ENCODE assay signal across 1 cellular context in genomic region chr5:176609724-176610429, GRCh38.
A peak's percentile ranks its signal among the peaks of the same experiment; 100 is the strongest.
TF ChIP-seq lines count a peak whose summit lies in the region.

TSS of gene GPRIN1 (minus strand) at chr5:176610156. CDS start at chr5:176599834, 10,322 bp downstream.

TF ChIP-seq in K562, 482 proteins besides CTCF, POLR2A, EP300 and RAD21 (continued from another document and continues in another):
- TF ChIP-seq IRF1 (CRISPR knock-in tag; IDR thresholded peaks at IDR 0.05; ENCODE audit: borderline replicate concordance) (no peak), EGR1 (conservative IDR thresholded peaks at IDR 0.05) (peak; percentile 16; the same call in 1 of the 2 replicates), ETS1 (conservative IDR thresholded peaks at IDR 0.05; ENCODE audit: control insufficient read depth, low read depth, low read length) (peak; percentile 62; the same call in 1 of the 2 replicates), BRD4 (IDR thresholded peaks at IDR 0.05) (no peak), HDAC6 (IDR thresholded peaks at IDR 0.05; ENCODE audit: low read depth, low read length) (no peak), MAZ (CRISPR knock-in tag; conservative IDR thresholded peaks at IDR 0.05 in 1 of 2, IDR thresholded peaks at IDR 0.05 in 1 of 2) (peak; percentile 68 to 75), RB1 (IDR thresholded peaks at IDR 0.05; ENCODE audit: low read depth) (peak; percentile 81; the same call in 1 of the 2 replicates), CBFB (CRISPR knock-in tag; IDR thresholded peaks at IDR 0.05) (no peak), JUNB (CRISPR knock-in tag; conservative IDR thresholded peaks at IDR 0.05) (no peak), SMC3 (conservative IDR thresholded peaks at IDR 0.05; ENCODE audit: insufficient read depth, low read depth, low read length) (peak; percentile 16; the same call in 1 of the 2 replicates), CBX1 (IDR thresholded peaks at IDR 0.05; ENCODE audit: low read depth) (0 out of 2 replicates have a peak, but pooled peaks have one; percentile 42), MXI1 (IDR thresholded peaks at IDR 0.05; ENCODE audit: low read depth, low read length) (no peak), POLR2G (IDR thresholded peaks at IDR 0.05; ENCODE audit: low read depth, low read length) (peak; percentile 63), SMAD4 (CRISPR knock-in tag; conservative IDR thresholded peaks at IDR 0.05) (0 out of 2 replicates have a peak, but pooled peaks have one; percentile 58), PHF8 (IDR thresholded peaks at IDR 0.05; ENCODE audit: borderline replicate concordance, low read length) (peak; percentile 61; the same call in 1 of the 2 replicates), ZNF740 (CRISPR knock-in tag; IDR thresholded peaks at IDR 0.05) (peak; percentile 72; the same call in 1 of the 2 replicates), ZNF740 (tag; IDR thresholded peaks at IDR 0.05) (no peak), ZBTB1 (CRISPR knock-in tag; IDR thresholded peaks at IDR 0.05; ENCODE audit: borderline replicate concordance, low read depth) (no peak), NCOA6 (IDR thresholded peaks at IDR 0.05) (peak; percentile 74; the same call in 1 of the 2 replicates), RFX7 (CRISPR knock-in tag; IDR thresholded peaks at IDR 0.05) (no peak), ZNF143 (CRISPR knock-in tag; IDR thresholded peaks at IDR 0.05) (no peak), CXXC5 (CRISPR knock-in tag; IDR thresholded peaks at IDR 0.05) (peak; percentile 54), SETDB1 (IDR thresholded peaks at IDR 0.05; ENCODE audit: low read length) (no peak), GATAD2B (IDR thresholded peaks at IDR 0.05; ENCODE audit: borderline replicate concordance) (0 out of 2 replicates have a peak, but pooled peaks have one; percentile 37), TAF1 (IDR thresholded peaks at IDR 0.05; ENCODE audit: control insufficient read depth, extremely low read depth, insufficient read depth, low read length, severe bottlenecking) (no peak), ZNF717 (CRISPR knock-in tag; IDR thresholded peaks at IDR 0.05) (no peak), PTRF (tag; IDR thresholded peaks at IDR 0.05) (no peak), ZNF324 (CRISPR knock-in tag; IDR thresholded peaks at IDR 0.05) (no peak), CCNT2 (IDR thresholded peaks at IDR 0.05; ENCODE audit: borderline replicate concordance, extremely low read depth, insufficient read length, low read depth, low read length) (peak; percentile 24), ZNF217 (CRISPR knock-in tag; IDR thresholded peaks at IDR 0.05) (no peak), PTBP1 (IDR thresholded peaks at IDR 0.05; ENCODE audit: low read depth, low read length) (0 out of 2 replicates have a peak, but pooled peaks have one; percentile 41), CHD7 (IDR thresholded peaks at IDR 0.05; ENCODE audit: low read depth, low read length) (no peak), GTF2A2 (tag; IDR thresholded peaks at IDR 0.05) (no peak), YY1 (IDR thresholded peaks at IDR 0.05; ENCODE audit: borderline replicate concordance in 1 of 3, control insufficient read depth in 1 of 3, extremely low read depth in 1 of 3, insufficient read depth in 3 of 3, insufficient read length in 1 of 3, insufficient replicate concordance in 2 of 3, low read depth in 1 of 3, low read length in 2 of 3) (peak in 1 of 3 experiments; percentile 12), AFF1 (IDR thresholded peaks at IDR 0.05; ENCODE audit: low read depth in 1 of 2, partially characterized antibody in 2 of 2) (no peak), KDM2B (CRISPR knock-in tag; IDR thresholded peaks at IDR 0.05) (0 out of 2 replicates have a peak, but pooled peaks have one; percentile 65), CHAMP1 (IDR thresholded peaks at IDR 0.05) (no peak), ESRRA (IDR thresholded peaks at IDR 0.05; ENCODE audit: borderline replicate concordance, low read depth) (peak; percentile 78; the same call in 1 of the 2 replicates), CTBP1 (IDR thresholded peaks at IDR 0.05; ENCODE audit: borderline replicate concordance) (peak; percentile 18; the same call in 1 of the 2 replicates), CAMTA2 (CRISPR knock-in tag; conservative IDR thresholded peaks at IDR 0.05) (no peak)
